ENCODE assay signal across 18 cellular contexts in the genomic region with DNA sequence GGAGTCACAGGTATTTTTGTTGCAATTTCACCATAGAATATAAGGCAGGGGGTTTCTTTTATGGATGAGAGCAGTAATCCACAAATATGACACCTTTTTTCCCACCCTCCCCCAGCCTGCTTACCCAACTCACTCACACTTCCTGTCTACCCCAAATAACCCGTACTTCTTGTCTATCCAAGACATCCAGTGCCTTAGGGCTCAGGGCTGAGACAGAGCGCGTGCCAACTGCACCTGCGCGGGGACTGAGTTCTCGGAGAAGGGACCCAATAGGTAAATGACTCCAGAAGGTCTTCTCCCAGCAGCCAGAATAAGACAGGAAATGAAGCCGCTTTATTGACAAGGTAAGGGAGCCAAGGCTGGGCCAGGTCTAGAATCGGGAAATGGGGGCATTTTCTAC.
"Had no signal": no experiment of that assay in that cellular context is flagged by ENCODE, and none has a peak within 500 bp of the region (broad histone marks: within the 10 kb centered on the region; RNA-seq: fewer than 3 reads in every experiment).

No MANE protein-coding gene starts in this region.

- FAIRE-seq: urothelium cell line had no signal

- H3K27me3 ChIP-seq: colonic mucosa, hepatocyte, ovary, testis had no signal

- H3K9me3 ChIP-seq: colonic mucosa, ovary, testis had no signal

- H3K36me3 ChIP-seq: colonic mucosa, ovary had no signal

- H3K4me3 Mint-ChIP-seq: activated CD8-positive, alpha-beta T cell treated with anti-CD3 and anti-CD28 coated beads for 36 hours; activated T-helper 1 cell treated with anti-CD3 and anti-CD28 coated beads, Interleukin-12 subunit alpha, Interleukin-12 subunit beta, Interleukin-2, Interleukin-4 antibody, amounts not matched to agents 30 ng/mL and 10 ng/mL and 1 ng/mL, durations not matched to agents 14 hours and 24 hours and 36 hours; mesothelial cell of epicardium; neural crest cell; stimulated activated naive CD8-positive, alpha-beta T cell treated with anti-CD3 and anti-CD28 coated beads, Interleukin-15, Interleukin-2, amounts not matched to agents 100 ng/mL and 50 ng/mL, for 24 hours had no signal

- H3K27ac ChIP-seq: colonic mucosa, hepatocyte, ovary, testis had no signal

- DNase-seq: activated CD4-positive, alpha-beta T cell treated with anti-CD3 and anti-CD28 coated beads for 4 hours; activated CD8-positive, alpha-beta memory T cell treated with anti-CD3 and anti-CD28 coated beads, Interleukin-2, amount 50 U/mL, for 4 hours; activated CD8-positive, alpha-beta T cell treated with anti-CD3 and anti-CD28 coated beads for 36 hours; activated naive CD4-positive, alpha-beta T cell treated with Interleukin-2 at 50 U/mL for 16 hours; caudate nucleus; colonic mucosa; effector CD8-positive, alpha-beta T cell; ovary; stimulated activated CD4-positive, alpha-beta T cell treated with anti-CD3 and anti-CD28 coated beads, Interleukin-15, amount 100 ng/mL, for 24 hours; stimulated activated CD4-positive, alpha-beta T cell treated with anti-CD3 and anti-CD28 coated beads, Interleukin-4, amount 100 ng/mL, for 24 hours; T1000; testis had no signal

- H3K9me3 Mint-ChIP-seq: activated CD8-positive, alpha-beta T cell treated with anti-CD3 and anti-CD28 coated beads for 36 hours; activated T-helper 1 cell treated with anti-CD3 and anti-CD28 coated beads, Interleukin-12 subunit alpha, Interleukin-12 subunit beta, Interleukin-2, Interleukin-4 antibody, amounts not matched to agents 30 ng/mL and 10 ng/mL and 1 ng/mL, durations not matched to agents 14 hours and 24 hours and 36 hours; mesothelial cell of epicardium; neural crest cell; stimulated activated naive CD8-positive, alpha-beta T cell treated with anti-CD3 and anti-CD28 coated beads, Interleukin-15, Interleukin-2, amounts not matched to agents 100 ng/mL and 50 ng/mL, for 24 hours had no signal

- H3K4me2 ChIP-seq: hepatocyte had no signal

- H3K4me3 ChIP-seq: colonic mucosa, hepatocyte, ovary, testis had no signal

- H2AFZ ChIP-seq: hepatocyte had no signal

- H3K27ac Mint-ChIP-seq: activated CD8-positive, alpha-beta T cell treated with anti-CD3 and anti-CD28 coated beads for 36 hours; activated T-helper 1 cell treated with anti-CD3 and anti-CD28 coated beads, Interleukin-12 subunit alpha, Interleukin-12 subunit beta, Interleukin-2, Interleukin-4 antibody, amounts not matched to agents 30 ng/mL and 10 ng/mL and 1 ng/mL, durations not matched to agents 14 hours and 24 hours and 36 hours; stimulated activated naive CD8-positive, alpha-beta T cell treated with anti-CD3 and anti-CD28 coated beads, Interleukin-15, Interleukin-2, amounts not matched to agents 100 ng/mL and 50 ng/mL, for 24 hours had no signal

- H3K4me1 ChIP-seq: colonic mucosa, testis had no signal

- H3K79me2 ChIP-seq: hepatocyte had no signal

- ATAC-seq: activated CD8-positive, alpha-beta T cell treated with anti-CD3 and anti-CD28 coated beads for 36 hours had no signal

- H3K36me3 Mint-ChIP-seq: mesothelial cell of epicardium had no signal
